In the genomic region with DNA sequence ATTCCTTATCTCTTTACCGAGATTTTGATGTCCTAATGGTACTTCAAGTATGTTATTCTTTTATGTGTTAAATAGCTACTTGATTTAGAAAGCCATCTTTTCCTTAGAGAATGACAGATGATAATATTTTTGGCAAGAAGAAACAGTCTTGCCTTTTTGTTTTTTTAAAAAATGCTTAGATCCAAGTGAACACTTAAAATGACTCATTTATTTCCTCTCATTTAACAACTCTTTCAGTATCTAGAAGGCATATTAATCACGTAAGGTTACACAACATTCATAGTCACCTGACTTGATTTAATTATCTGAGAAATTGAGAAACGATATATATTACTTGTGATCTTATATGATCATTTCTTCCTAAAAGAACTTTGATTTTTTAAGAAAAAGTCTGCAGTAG, we compare ENCODE assay signal across 1 cellular context.
TF ChIP-seq lines count a peak whose summit lies in the region.

No MANE protein-coding gene starts in this region.

TF ChIP-seq in SK-N-SH, 30 proteins besides CTCF, POLR2A, EP300 and RAD21 (continued from another document):
- TF ChIP-seq MXI1 (IDR thresholded peaks at IDR 0.05; ENCODE audit: low read depth, low read length) (no peak), SIN3A (IDR thresholded peaks at IDR 0.05; ENCODE audit: borderline replicate concordance, low read depth, low read length) (no peak), RXRA (IDR thresholded peaks at IDR 0.05; ENCODE audit: borderline replicate concordance, low read depth) (no peak), TEAD4 (IDR thresholded peaks at IDR 0.05; ENCODE audit: borderline replicate concordance, insufficient read depth) (no peak)
- TF ChIP-seq, protein P1, sequence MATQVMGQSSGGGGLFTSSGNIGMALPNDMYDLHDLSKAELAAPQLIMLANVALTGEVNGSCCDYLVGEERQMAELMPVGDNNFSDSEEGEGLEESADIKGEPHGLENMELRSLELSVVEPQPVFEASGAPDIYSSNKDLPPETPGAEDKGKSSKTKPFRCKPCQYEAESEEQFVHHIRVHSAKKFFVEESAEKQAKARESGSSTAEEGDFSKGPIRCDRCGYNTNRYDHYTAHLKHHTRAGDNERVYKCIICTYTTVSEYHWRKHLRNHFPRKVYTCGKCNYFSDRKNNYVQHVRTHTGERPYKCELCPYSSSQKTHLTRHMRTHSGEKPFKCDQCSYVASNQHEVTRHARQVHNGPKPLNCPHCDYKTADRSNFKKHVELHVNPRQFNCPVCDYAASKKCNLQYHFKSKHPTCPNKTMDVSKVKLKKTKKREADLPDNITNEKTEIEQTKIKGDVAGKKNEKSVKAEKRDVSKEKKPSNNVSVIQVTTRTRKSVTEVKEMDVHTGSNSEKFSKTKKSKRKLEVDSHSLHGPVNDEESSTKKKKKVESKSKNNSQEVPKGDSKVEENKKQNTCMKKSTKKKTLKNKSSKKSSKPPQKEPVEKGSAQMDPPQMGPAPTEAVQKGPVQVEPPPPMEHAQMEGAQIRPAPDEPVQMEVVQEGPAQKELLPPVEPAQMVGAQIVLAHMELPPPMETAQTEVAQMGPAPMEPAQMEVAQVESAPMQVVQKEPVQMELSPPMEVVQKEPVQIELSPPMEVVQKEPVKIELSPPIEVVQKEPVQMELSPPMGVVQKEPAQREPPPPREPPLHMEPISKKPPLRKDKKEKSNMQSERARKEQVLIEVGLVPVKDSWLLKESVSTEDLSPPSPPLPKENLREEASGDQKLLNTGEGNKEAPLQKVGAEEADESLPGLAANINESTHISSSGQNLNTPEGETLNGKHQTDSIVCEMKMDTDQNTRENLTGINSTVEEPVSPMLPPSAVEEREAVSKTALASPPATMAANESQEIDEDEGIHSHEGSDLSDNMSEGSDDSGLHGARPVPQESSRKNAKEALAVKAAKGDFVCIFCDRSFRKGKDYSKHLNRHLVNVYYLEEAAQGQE (IDR thresholded peaks at IDR 0.05; ENCODE audit: low read depth, low read length) = no peak
